ENCODE assay signal across 8 cellular contexts in the genomic region with DNA sequence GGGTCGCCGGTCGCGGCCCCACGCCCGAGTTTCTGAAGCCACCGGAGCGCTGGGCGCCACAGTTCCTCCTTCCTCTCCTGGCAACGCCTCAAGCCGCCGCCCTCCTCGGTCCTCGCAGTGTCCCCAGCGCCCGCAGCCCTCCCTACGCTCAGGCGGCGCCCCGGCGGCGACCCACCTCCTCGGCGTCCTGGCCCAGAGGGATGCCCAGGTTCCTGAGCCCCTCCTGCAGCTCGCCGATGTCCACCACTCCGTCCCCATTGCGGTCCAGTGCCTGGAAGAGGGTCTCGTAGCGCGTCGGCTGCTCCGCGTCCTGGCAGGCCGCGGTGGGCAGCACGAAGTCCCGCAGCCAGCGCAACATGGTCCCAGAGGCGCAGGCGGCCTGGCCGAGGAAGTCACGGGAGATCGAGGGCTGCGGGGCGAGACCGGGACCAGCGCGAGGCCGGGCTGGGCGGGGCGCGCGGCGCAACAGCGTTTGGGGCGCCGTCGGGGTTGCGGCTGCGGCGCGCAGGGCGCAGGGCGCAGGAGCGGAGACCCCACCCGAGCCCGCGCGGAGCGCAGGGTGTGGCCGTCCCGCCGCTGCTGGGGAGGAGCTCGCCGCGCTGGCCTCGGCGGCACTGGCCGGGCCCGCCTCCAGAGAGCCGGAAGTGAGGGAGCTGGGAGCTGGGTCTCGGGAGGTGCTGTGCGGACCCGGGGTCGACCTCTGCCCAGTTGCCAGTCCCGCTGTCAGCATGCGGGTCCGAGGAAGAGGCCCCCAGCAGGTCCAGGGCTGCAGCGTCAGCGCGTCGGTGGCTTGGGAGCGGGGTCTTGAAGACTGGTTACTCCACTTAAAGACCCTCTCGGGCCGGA. TPM values are rescaled to one million over a fixed set of nuclear protein-coding genes. Genes with fewer than 3 reads are reported as not detected.
DNase-seq lines count a peak whose midpoint lies in the region; ATAC-seq and TF ChIP-seq lines count a peak whose summit lies in the region.

A gene (minus strand): TSS at position 563 of the 846 bp plus-strand sequence. CDS start 205 bp downstream, at position 358.

- H3K27ac ChIP-seq in dorsolateral prefrontal cortex (peak within 1 kb of the TSS in 58 of 59 donors; percentile 26 to 93 (median 81)), right lobe of liver (peak within 1 kb of the TSS; percentile 29 to 86 (median 61))

- DNase-seq in ACHN (peak; percentile 79), NCI-H510A treated with DMSO at 0.1 percent for 48 hours (lab: John Stamatoyannopoulos, UW) (peak; percentile 71), dorsolateral prefrontal cortex (peak; percentile 38 to 86 (median 56)), right lobe of liver (peak; percentile 76 to 81 (median 81))
- DNase-seq in activated CD4-positive, alpha-beta T cell treated with anti-CD3 and anti-CD28 coated beads, Interleukin-2, amount 50 U/mL, for 48 hours = peak; percentile 79 to 82
- DNase-seq in stimulated activated CD4-positive, alpha-beta T cell treated with anti-CD3 and anti-CD28 coated beads, Interleukin-4, amount 100 ng/mL, for 4 hours = peak; percentile 59 to 63

- peak; percentile 66 for ATAC-seq in GM18519 (IDR thresholded peaks at IDR 0.05; ENCODE audit: low FRiP score, unreplicated experiment)
- peak; percentile 69 for ATAC-seq in HG03103 (IDR thresholded peaks at IDR 0.05; ENCODE audit: low read depth, unreplicated experiment)
- ATAC-seq in right lobe of liver = peak; percentile 93 to 96 (median 96)

- H3K4me1 ChIP-seq in right lobe of liver = peaks cover 0 to 7% (median 0%) of the 10 kb centered on the region in 4 donors

- in situ Hi-C loops in ACHN (cut with HindIII; ENCODE audit: low pct_ligation_motif_present, low pct_unique_long_range_greater_than_20kb, low sequenced_read_pairs) = no loop called here

- intact Hi-C loops in dorsolateral prefrontal cortex (cut with DNase I) (no loop called here), right lobe of liver (cut with DNase I) (no loop called here)

- H3K9me3 ChIP-seq in right lobe of liver = no peaks in the 10 kb centered on the region

- no peak for TF ChIP-seq CTCF in dorsolateral prefrontal cortex (IDR thresholded peaks at IDR 0.05 in 54 of 56, conservative IDR thresholded peaks at IDR 0.05 in 2 of 56; ENCODE audit: low read depth in 1 of 56, partially characterized antibody in 56 of 56)
- no peak for TF ChIP-seq CTCF in right lobe of liver (IDR thresholded peaks at IDR 0.05)

- peak; percentile 41 for TF ChIP-seq POLR2A in right lobe of liver (IDR thresholded peaks at IDR 0.05)

- 2% methylated on average over 8 of the region's 96 CpGs for WGBS in right lobe of liver (ENCODE audit: insufficient coverage, low coverage, low lambda C conversion rate, missing lambda C conversion rate)

- H3K4me3 ChIP-seq in dorsolateral prefrontal cortex (peak within 1 kb of the TSS; percentile 60 to 99 (median 87)), right lobe of liver (peak within 1 kb of the TSS; percentile 58 to 65 (median 58))

- no peaks in the 10 kb centered on the region for H3K36me3 ChIP-seq in right lobe of liver

- H3K27me3 ChIP-seq in dorsolateral prefrontal cortex (no peaks in the 10 kb centered on the region), right lobe of liver (no peaks in the 10 kb centered on the region)

RNA-seq across cellular contexts. Expression of the gene that starts here (rescaled TPM):
- total RNA-seq in dorsolateral prefrontal cortex (10 to 100 TPM in 23 of 120 experiments, 1 to 10 TPM in 97; 3.7 to 12.3 (median 8.3) TPM), right lobe of liver (1 to 10 TPM; 1.1 to 3.9 (median 2.5) TPM)

Comparison
In these comparisons a context has a peak if more than half of its experiments do, and no peak if none do; other contexts are left out.
1. Peak in every context shown above with its lines: DNase-seq, ATAC-seq, H3K4me3 ChIP-seq and H3K27ac ChIP-seq.